In genomic region chr1:25651036-25651640, GRCh38 we compare ENCODE assay signal across 24 cellular contexts. TPM values are rescaled to one million over a fixed set of nuclear protein-coding genes. Genes with fewer than 3 reads are reported as not detected.
DNase-seq lines count a peak whose midpoint lies in the region; ATAC-seq, FAIRE-seq and TF ChIP-seq lines count a peak whose summit lies in the region.
"Had no signal": no experiment of that assay in that cellular context is flagged by ENCODE, and none has a peak within 500 bp of the region (broad histone marks: within the 10 kb centered on the region; RNA-seq: fewer than 3 reads in every experiment).

No MANE protein-coding gene starts in this region.

- H3K27ac ChIP-seq in left ventricle myocardium inferior (replicated peaks) (no peak overlapping the region), neuronal stem cell (replicated peaks; ENCODE audit: low read length) (no peak overlapping the region), colonic mucosa (no peak overlapping the region)
- H3K27ac ChIP-seq: ovary had no signal

- no CpG with 5 or more reads among the region's 8 CpGs for WGBS in neuronal stem cell (ENCODE audit: extremely low coverage in 2 of 2, insufficient read length in 2 of 2, insufficient replicate concordance in 1 of 2), 2 donors

- peaks cover 4% of the 10 kb centered on the region for H3K36me3 ChIP-seq in left ventricle myocardium inferior
- no peaks in the 10 kb centered on the region for H3K36me3 ChIP-seq in neuronal stem cell (replicated peaks in 1 of 2; ENCODE audit: control insufficient read depth in 2 of 2, insufficient read depth in 2 of 2, low read length in 2 of 2)
- no peaks in the 10 kb centered on the region for H3K36me3 ChIP-seq in colonic mucosa
- H3K36me3 ChIP-seq: ovary had no signal

- H2AK5ac ChIP-seq in neuronal stem cell (ENCODE audit: low read depth, low read length) = peak overlapping the region; percentile 64

- H3K27me3 ChIP-seq in left ventricle myocardium inferior (ENCODE audit: low read depth) (no peaks in the 10 kb centered on the region), neuronal stem cell (ENCODE audit: control insufficient read depth in 3 of 3, insufficient read depth in 3 of 3, low read depth in 1 of 3, low read length in 3 of 3) (no peaks in the 10 kb centered on the region), colonic mucosa (no peaks in the 10 kb centered on the region)
- H3K27me3 ChIP-seq: ovary, spleen had no signal

- no peaks in the 10 kb centered on the region for H3K79me1 ChIP-seq in neuronal stem cell (ENCODE audit: low read depth, low read length)

- DNase-seq in left ventricle myocardium superior (no peak), left ventricle myocardium inferior (no peak), ecto neural progenitor cell (ENCODE audit: low spot score) (peak; percentile 34), neuronal stem cell (ENCODE audit: low spot score) (no peak), urothelium cell line (ENCODE audit: low spot score) (peak; percentile 1), colonic mucosa (no peak)
- no peak for DNase-seq in NK-92 treated with Interleukin-12 subunit alpha and Interleukin-12 subunit beta, amount 100 ng/mL, for 24 hours (lab: John Stamatoyannopoulos, UW)
- DNase-seq: activated CD4-positive, alpha-beta T cell treated with anti-CD3 and anti-CD28 coated beads for 1 hour; activated naive CD4-positive, alpha-beta T cell treated with anti-CD3 and anti-CD28 coated beads for 36 hours; amygdala; DMS79 treated with DMSO at 0.1 percent for 48 hours; immature natural killer cell; Karpas-422; NCI-H1436; NCI-H774; RPMI8226; spleen; stimulated activated CD4-positive, alpha-beta T cell treated with anti-CD3 and anti-CD28 coated beads, Interleukin-2, amount 100 ng/mL, for 48 hours; T-helper 2 cell had no signal

- H3K9ac ChIP-seq in neuronal stem cell (ENCODE audit: low read depth, low read length, poor library complexity) (peak overlapping the region; percentile 26), colonic mucosa (ENCODE audit: low read depth in 2 of 2, low read length in 2 of 2) (no peak overlapping the region)

- intact Hi-C loops in left ventricle myocardium superior (cut with micrococcal nuclease) = no loop called here
- intact Hi-C loops in left ventricle myocardium inferior (cut with micrococcal nuclease) = no loop called here
- intact Hi-C loops in colonic mucosa (cut with DNase I) = no loop called here

- H2AFZ ChIP-seq in neuronal stem cell (ENCODE audit: low read length) = no peak overlapping the region

- H3K23ac ChIP-seq in neuronal stem cell (ENCODE audit: low read depth, low read length, poor library complexity) = no peak overlapping the region

- no peak for FAIRE-seq in urothelium cell line (lab: Jason Lieb, UNC)
- FAIRE-seq: bronchial epithelial cell, frontal cortex had no signal

- ATAC-seq in left ventricle myocardium superior = peak; percentile 5
- ATAC-seq in HG03039 (IDR thresholded peaks at IDR 0.05; ENCODE audit: unreplicated experiment) = no peak
- ATAC-seq: natural killer cell treated with Interleukin-12 subunit alpha and Interleukin-12 subunit beta and Interleukin-15 and Interleukin-18, amount 100 ng/mL, for 72 hours had no signal

- no peak overlapping the region for H3K4ac ChIP-seq in neuronal stem cell (ENCODE audit: low read length)

- H3K9me3 ChIP-seq in left ventricle myocardium inferior (replicated peaks) (no peaks in the 10 kb centered on the region), neuronal stem cell (replicated peaks in 1 of 2; ENCODE audit: control insufficient read depth in 2 of 2, insufficient read depth in 1 of 2, low read depth in 1 of 2, low read length in 2 of 2) (no peaks in the 10 kb centered on the region), colonic mucosa (no peaks in the 10 kb centered on the region)
- H3K9me3 ChIP-seq: ovary, spleen had no signal

- peak overlapping the region; percentile 78 for H2BK12ac ChIP-seq in neuronal stem cell (ENCODE audit: low read length)

- TF ChIP-seq CTCF in left ventricle myocardium inferior (IDR thresholded peaks at IDR 0.05; ENCODE audit: borderline replicate concordance) (no peak), colonic mucosa (IDR thresholded peaks at IDR 0.05) (no peak)

- H3K14ac ChIP-seq in neuronal stem cell (ENCODE audit: low read length) = no peak overlapping the region

- H4K91ac ChIP-seq in neuronal stem cell (ENCODE audit: low read depth, low read length, poor library complexity) = no peak overlapping the region

- H3K4me3 ChIP-seq in left ventricle myocardium inferior = no peak overlapping the region
- no peak overlapping the region for H3K4me3 ChIP-seq in neuronal stem cell (ENCODE audit: low read length in 2 of 2)
- H3K4me3 ChIP-seq in colonic mucosa = no peak overlapping the region
- H3K4me3 ChIP-seq: ovary, spleen had no signal

- H3K18ac ChIP-seq in neuronal stem cell (ENCODE audit: low read length) = peak overlapping the region; percentile 77

- H3K4me2 ChIP-seq in neuronal stem cell (ENCODE audit: insufficient read depth, low read length, poor library complexity, severe bottlenecking) = no peak overlapping the region

- H3K4me1 ChIP-seq in left ventricle myocardium inferior (peaks cover 94% of the 10 kb centered on the region), neuronal stem cell (ENCODE audit: control insufficient read depth in 2 of 2, insufficient read depth in 1 of 2, low read depth in 1 of 2, low read length in 2 of 2) (peaks cover 17 to 26% of the 10 kb centered on the region in 2 donors), colonic mucosa (no peaks in the 10 kb centered on the region)

- no peak overlapping the region for H2BK15ac ChIP-seq in neuronal stem cell (ENCODE audit: low read length)

- no peak overlapping the region for H4K8ac ChIP-seq in neuronal stem cell (ENCODE audit: low read depth, low read length)

- H2BK120ac ChIP-seq in neuronal stem cell (ENCODE audit: low read depth, low read length) = no peak overlapping the region

- no peak overlapping the region for H2BK5ac ChIP-seq in neuronal stem cell (ENCODE audit: low read length)

RNA-seq across cellular contexts. Expression of gene MAN1C1, which starts 34.5 kb away (rescaled TPM):
- total RNA-seq in left ventricle myocardium superior = 17.9 TPM
- 18.0 TPM for total RNA-seq in left ventricle myocardium inferior
- polyA plus RNA-seq in neuronal stem cell (2013, experiment 1 of 2) = 7.3 TPM
- polyA plus RNA-seq in neuronal stem cell (2013, experiment 2 of 2) = 7.1 TPM
- 1 to 10 TPM; 2.7 to 4.3 TPM for total RNA-seq in colonic mucosa

Comparison
In these comparisons a context has a peak if more than half of its experiments do, and no peak if none do; other contexts are left out.
1. DNase-seq: peak in ecto neural progenitor cell (single experiment) and urothelium cell line (single experiment); none in left ventricle myocardium superior (single experiment), left ventricle myocardium inferior (single experiment), neuronal stem cell (single experiment), NK-92 treated with Interleukin-12 subunit alpha and Interleukin-12 subunit beta, amount 100 ng/mL, for 24 hours (single experiment) and colonic mucosa (single experiment).